ENCODE assay signal across 8 cellular contexts in the genomic region with DNA sequence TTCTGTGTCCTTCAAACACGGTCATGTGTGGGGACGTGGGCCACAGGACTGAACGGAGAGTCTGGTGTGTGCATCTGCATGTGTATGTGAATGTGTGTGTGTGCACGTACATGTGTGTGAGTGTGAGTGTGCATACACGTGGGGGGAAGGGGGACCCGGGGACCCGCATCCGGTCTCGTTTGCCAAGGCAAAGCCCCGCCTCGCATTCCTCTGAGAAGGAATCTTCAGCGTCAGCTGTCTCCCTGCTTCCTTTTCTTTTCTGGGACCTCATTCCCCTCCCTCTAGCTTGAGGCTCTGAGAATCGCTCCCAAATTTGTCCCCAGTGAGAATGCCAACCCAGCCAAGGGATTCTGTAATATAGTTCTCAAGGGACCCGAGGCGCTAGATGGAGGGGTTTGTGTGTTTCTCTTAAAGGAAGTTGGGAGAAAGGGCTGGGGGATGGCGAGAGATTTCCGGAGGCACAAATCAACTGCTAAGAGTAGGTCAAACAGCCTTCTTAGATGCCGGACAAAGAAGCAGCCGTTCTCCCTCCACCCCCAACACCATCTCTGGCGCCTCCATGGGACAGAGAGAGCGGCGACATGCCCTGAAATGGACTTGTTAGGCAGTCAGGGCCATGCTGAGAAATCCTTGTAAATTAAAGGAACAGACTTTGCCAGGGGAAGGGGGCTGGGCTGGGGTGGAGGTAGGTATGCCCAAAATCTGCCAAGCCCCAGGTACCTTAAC. TPM values are rescaled to one million over a fixed set of nuclear protein-coding genes. Genes with fewer than 3 reads are reported as not detected.
DNase-seq lines count a peak whose midpoint lies in the region; TF ChIP-seq lines count a peak whose summit lies in the region.

No MANE protein-coding gene starts in this region.

- no peaks in the 10 kb centered on the region for H3K27me3 ChIP-seq in fibroblast of lung (ENCODE audit: control insufficient read depth, insufficient read depth, low read length)

- H3K9ac ChIP-seq in fibroblast of lung (ENCODE audit: insufficient read depth, low read length): peak overlapping the region; percentile 70

- H3K27me3 Mint-ChIP-seq in nephron (ENCODE audit: low read depth) (peaks cover 31% of the 10 kb centered on the region), Calu3 (ENCODE audit: unreplicated experiment) (no peaks in the 10 kb centered on the region)

- H3K36me3 Mint-ChIP-seq in nephron (ENCODE audit: low read depth) (no peaks in the 10 kb centered on the region), Calu3 (ENCODE audit: insufficient read depth, unreplicated experiment) (no peaks in the 10 kb centered on the region)

- no peaks in the 10 kb centered on the region for H3K36me3 ChIP-seq in fibroblast of lung (ENCODE audit: control insufficient read depth, insufficient read depth, low read length)

- no peaks in the 10 kb centered on the region for H4K20me1 ChIP-seq in fibroblast of lung (ENCODE audit: control insufficient read depth, extremely low read depth, insufficient read depth, low read length)

- H3K27ac ChIP-seq in VCaP (peak overlapping the region; percentile 57), fibroblast of lung (ENCODE audit: insufficient read depth, low read length) (peak overlapping the region; percentile 97)

- H3K4me1 ChIP-seq in fibroblast of lung (ENCODE audit: control insufficient read depth, extremely low read depth, insufficient read depth, low read length): peaks cover 53% of the 10 kb centered on the region

- H3K4me1 Mint-ChIP-seq in nephron: peaks cover 88% of the 10 kb centered on the region
- peaks cover 17% of the 10 kb centered on the region for H3K4me1 Mint-ChIP-seq in Calu3 (ENCODE audit: low read depth, unreplicated experiment)

- CTCF ChIA-PET in Calu3 (lab: Charles Lee): interaction anchor here (0.6 to 1.2 kb wide), 2 partner anchors 37 to 508 kb away, joined by 3 read pairs; no protein-coding TSS in a partner anchor

- peak overlapping the region; percentile 61 to 73 (median 73) for H3K4me3 Mint-ChIP-seq in nephron
- no peak overlapping the region for H3K4me3 Mint-ChIP-seq in Calu3 (ENCODE audit: low read depth, unreplicated experiment)

- H3K4me2 ChIP-seq in fibroblast of lung (ENCODE audit: extremely low read depth, insufficient read depth, low read length): peak overlapping the region; percentile 100

- intact Hi-C loops in Calu3 (cut with micrococcal nuclease; ENCODE audit: unreplicated experiment): loop anchor here (10.0 kb wide), 1 partner anchor 45 kb away; a partner anchor contains a TSS

- peaks cover 87% of the 10 kb centered on the region for H3K79me2 ChIP-seq in fibroblast of lung (ENCODE audit: control insufficient read depth, insufficient read depth, low read length)

- no peaks in the 10 kb centered on the region for H3K9me3 ChIP-seq in fibroblast of lung (ENCODE audit: control insufficient read depth, insufficient read depth, low read depth, low read length)

- no TSS peak for BruUV-seq in Calu3 (replicated peaks; lab: Mats Ljungman, UMichigan)

- H3K4me3 ChIP-seq in fibroblast of lung (replicated peaks in 1 of 4; ENCODE audit: control extremely low read depth in 1 of 4, insufficient read depth in 1 of 4, low read depth in 3 of 4, low read length in 4 of 4): peak overlapping the region; percentile 18 to 50 (median 35)

- peak overlapping the region; percentile 59 for H2AFZ ChIP-seq in fibroblast of lung (ENCODE audit: low read length)

- H3K27ac Mint-ChIP-seq in nephron (peak overlapping the region; percentile 98 to 99 (median 98)), Calu3 (ENCODE audit: unreplicated experiment) (no peak overlapping the region)

- DNase-seq in NCI-H82 (lab: John Stamatoyannopoulos, UW) (peak; percentile 57), NCI-H82 treated with DMSO at 0.1 percent for 48 hours (lab: John Stamatoyannopoulos, UW; ENCODE audit: unreplicated experiment) (no peak), fibroblast of lung (ENCODE audit: low read depth in 2 of 2) (peak; percentile 61 to 72), GF-D8 (lab: John Stamatoyannopoulos, UW) (no peak), Calu3 (no peak), NCI-H1105 treated with DMSO at 0.1 percent for 48 hours (lab: John Stamatoyannopoulos, UW) (no peak)

- no peaks in the 10 kb centered on the region for H3K9me3 Mint-ChIP-seq in nephron
- H3K9me3 Mint-ChIP-seq in Calu3 (ENCODE audit: low read depth, unreplicated experiment): no peaks in the 10 kb centered on the region

- TF ChIP-seq CTCF in VCaP (conservative IDR thresholded peaks at IDR 0.05): no peak
- peak; percentile 14 to 24 for TF ChIP-seq CTCF in fibroblast of lung (conservative IDR thresholded peaks at IDR 0.05 in 1 of 2, IDR thresholded peaks at IDR 0.05 in 1 of 2; ENCODE audit: low read depth in 1 of 2, low read length in 2 of 2)
- no peak for TF ChIP-seq CTCF in nephron (IDR thresholded peaks at IDR 0.05; ENCODE audit: unreplicated experiment in 3 of 3)
- TF ChIP-seq CTCF in Calu3 (IDR thresholded peaks at IDR 0.05; ENCODE audit: unreplicated experiment): no peak

RNA-seq across cellular contexts. Expression of a gene that starts 6.6 kb away (rescaled TPM):
- total RNA-seq in fibroblast of lung (5.6 and 5.8 TPM in 2 replicates), Calu3 (2022) (6.6 and 13.0 TPM in 2 replicates)
- 7.3 and 10.4 TPM in 2 replicates for polyA plus RNA-seq in fibroblast of lung
- polyA plus RNA-seq in fibroblast of lung (2012): 7.1 and 8.5 TPM in 2 replicates
- polyA minus RNA-seq in fibroblast of lung (ENCODE audit: low replicate concordance): 18.6 and 27.1 TPM in 2 replicates

RNA-seq across cellular contexts. Expression of a gene that starts 47.5 kb away (rescaled TPM):
- total RNA-seq in fibroblast of lung: 6.9 and 11.9 TPM in 2 replicates
- polyA plus RNA-seq in fibroblast of lung: 6.9 and 8.3 TPM in 2 replicates
- polyA plus RNA-seq in fibroblast of lung (2012): 11.6 and 12.9 TPM in 2 replicates
- 19.6 and 20.0 TPM in 2 replicates for polyA minus RNA-seq in fibroblast of lung (ENCODE audit: low replicate concordance)
- 10.1 and 10.7 TPM in 2 replicates for total RNA-seq in Calu3 (2022)

Comparison
In these comparisons a context has a peak if more than half of its experiments do, and no peak if none do; other contexts are left out.
1. DNase-seq: peak in NCI-H82 (single experiment) and fibroblast of lung (2 of 2); none in NCI-H82 treated with DMSO at 0.1 percent for 48 hours (single experiment), GF-D8 (single experiment), Calu3 (single experiment) and NCI-H1105 treated with DMSO at 0.1 percent for 48 hours (single experiment).
2. CTCF ChIP-seq: peak in fibroblast of lung (2 of 2); none in VCaP (single experiment), nephron (0 of 3) and Calu3 (single experiment).